ENCODE assay signal across 1 cellular context in genomic region chr11:126268708-126269579, GRCh38.
TF ChIP-seq lines count a peak whose summit lies in the region.

Gene FOXRED1 (plus strand): TSS chr11:126269154. CDS start chr11:126269207, 53 bp downstream.
Gene SRPRA (minus strand): TSS chr11:126268895. CDS start chr11:126268804, 91 bp downstream.

TF ChIP-seq in K562, 482 proteins besides CTCF, POLR2A, EP300 and RAD21 (continued from another document and continues in another):
- TF ChIP-seq HNRNPL (IDR thresholded peaks at IDR 0.05; ENCODE audit: low read depth, low read length) = no peak
- TF ChIP-seq MCM5 (IDR thresholded peaks at IDR 0.05; ENCODE audit: low read depth) = no peak
- peak; percentile 90 for TF ChIP-seq E2F1 (CRISPR knock-in tag; IDR thresholded peaks at IDR 0.05)
- peak; percentile 99 for TF ChIP-seq VEZF1 (CRISPR knock-in tag; IDR thresholded peaks at IDR 0.05)
- TF ChIP-seq FOXP1 (CRISPR knock-in tag; IDR thresholded peaks at IDR 0.05) = 0 out of 2 replicates have a peak, but pooled peaks have one; percentile 11
- TF ChIP-seq ZBTB49 (CRISPR knock-in tag; IDR thresholded peaks at IDR 0.05; ENCODE audit: borderline replicate concordance) = no peak
- no peak for TF ChIP-seq NFATC3 (IDR thresholded peaks at IDR 0.05)
- TF ChIP-seq MAX (CRISPR knock-in tag; IDR thresholded peaks at IDR 0.05) = peak; percentile 65
- no peak for TF ChIP-seq FOXA3 (CRISPR knock-in tag; conservative IDR thresholded peaks at IDR 0.05 in 1 of 2, IDR thresholded peaks at IDR 0.05 in 1 of 2)
- TF ChIP-seq CEBPZ (IDR thresholded peaks at IDR 0.05; ENCODE audit: borderline replicate concordance, low read depth, low read length) = no peak
- TF ChIP-seq ZFP36 (IDR thresholded peaks at IDR 0.05; ENCODE audit: low read depth, low read length, partially characterized antibody) = no peak
- no peak for TF ChIP-seq ARID3A (IDR thresholded peaks at IDR 0.05; ENCODE audit: borderline replicate concordance, low read depth, low read length)
- no peak for TF ChIP-seq ZFP1 (CRISPR knock-in tag; IDR thresholded peaks at IDR 0.05)
- no peak for TF ChIP-seq XRCC5 (IDR thresholded peaks at IDR 0.05; ENCODE audit: low read depth, low read length)
- TF ChIP-seq DPF2 (IDR thresholded peaks at IDR 0.05) = no peak
- TF ChIP-seq WHSC1 (IDR thresholded peaks at IDR 0.05; ENCODE audit: low read length) = no peak
- peak; percentile 82 to 90 for TF ChIP-seq MNT (conservative IDR thresholded peaks at IDR 0.05)
- TF ChIP-seq HNRNPLL (IDR thresholded peaks at IDR 0.05; ENCODE audit: low read depth, low read length, poor library complexity, severe bottlenecking) = peak; percentile 89
- no peak for TF ChIP-seq MECOM (CRISPR knock-in tag; IDR thresholded peaks at IDR 0.05)
- TF ChIP-seq CHD7 (IDR thresholded peaks at IDR 0.05; ENCODE audit: low read depth, low read length) = no peak
- TF ChIP-seq ZBTB17 (CRISPR knock-in tag; IDR thresholded peaks at IDR 0.05) = no peak
- TF ChIP-seq MEF2A (IDR thresholded peaks at IDR 0.05; ENCODE audit: control insufficient read depth, low read depth, low read length) = no peak
- TF ChIP-seq THRAP3 (IDR thresholded peaks at IDR 0.05; ENCODE audit: borderline replicate concordance) = no peak
- no peak for TF ChIP-seq SMAD3 (CRISPR knock-in tag; conservative IDR thresholded peaks at IDR 0.05)
- peak; percentile 88 for TF ChIP-seq ELF2 (CRISPR knock-in tag; IDR thresholded peaks at IDR 0.05)
- TF ChIP-seq PREB (CRISPR knock-in tag; IDR thresholded peaks at IDR 0.05) = peak; percentile 40; the same call in 1 of the 2 replicates
- TF ChIP-seq NR1H2 (CRISPR knock-in tag; IDR thresholded peaks at IDR 0.05) = no peak
